21 cellular contexts compared by ENCODE assay signal in genomic region chr2:226580403-226580802, GRCh38.
"Had no signal": no experiment of that assay in that cellular context is flagged by ENCODE, and none has a peak within 500 bp of the region (broad histone marks: within the 10 kb centered on the region; RNA-seq: fewer than 3 reads in every experiment).

No MANE protein-coding gene starts in this region.

- H3K4me3 ChIP-seq: breast epithelium, gastroesophageal sphincter, tibial artery had no signal

- H3K9me3 ChIP-seq: breast epithelium, gastroesophageal sphincter, tibial artery had no signal

- H3K9ac ChIP-seq: parathyroid adenoma had no signal

- H3K36me3 ChIP-seq: breast epithelium, gastroesophageal sphincter, tibial artery had no signal

- H3K4me1 ChIP-seq: breast epithelium, parathyroid adenoma had no signal

- ATAC-seq: activated T-cell treated with anti-CD3 and anti-CD28 coated beads, Interleukin-2, amount 50 U/mL, for 4 hours; esophagus mucosa; gastroesophageal sphincter had no signal

- H3K79me2 ChIP-seq: parathyroid adenoma had no signal

- H3K27me3 ChIP-seq: breast epithelium, gastroesophageal sphincter, tibial artery had no signal

- H2AFZ ChIP-seq: parathyroid adenoma had no signal

- H3K27ac ChIP-seq: breast epithelium, gastroesophageal sphincter, parathyroid adenoma, tibial artery, VCaP had no signal

- DNase-seq: activated CD4-positive, alpha-beta T cell treated with anti-CD3 and anti-CD28 coated beads, Interleukin-2, amount 50 U/mL, for 1 hour; activated CD4-positive, CD25-positive, alpha-beta regulatory T cell treated with anti-CD3 and anti-CD28 coated beads, Interleukin-2, amount 50 U/mL, for 72 hours; activated CD8-positive, alpha-beta memory T cell treated with anti-CD3 and anti-CD28 coated beads, Interleukin-2, amount 50 U/mL, for 4 hours; activated naive CD4-positive, alpha-beta T cell treated with anti-CD3 and anti-CD28 coated beads, Interleukin-2, amount 10 ng/mL, durations not matched to agents 7 days and 5 days; activated T-cell treated with anti-CD3 and anti-CD28 coated beads, Interleukin-2, amount 50 U/mL, for 4 hours; aorta; cerebellar nuclear complex; effector CD4-positive, alpha-beta T cell; left cardiac atrium; midbrain; stimulated activated CD4-positive, alpha-beta T cell treated with anti-CD3 and anti-CD28 coated beads, Interleukin-12 subunit alpha, Interleukin-12 subunit beta, amount 100 ng/mL, for 4 hours; stimulated activated CD4-positive, alpha-beta T cell treated with anti-CD3 and anti-CD28 coated beads, Interleukin-1b, Interleukin-23, amount 100 ng/mL, for 48 hours; stimulated activated CD8-positive, alpha-beta memory T cell treated with anti-CD3 and anti-CD28 coated beads, Interleukin-4, amount 100 ng/mL, for 48 hours; stimulated activated naive CD4-positive, alpha-beta T cell treated with Interleukin-2 at 50 U/mL for 16 hours; substantia nigra; tibial artery had no signal
